Comparison of ENCODE assay signal across 17 cellular contexts in the genomic region with DNA sequence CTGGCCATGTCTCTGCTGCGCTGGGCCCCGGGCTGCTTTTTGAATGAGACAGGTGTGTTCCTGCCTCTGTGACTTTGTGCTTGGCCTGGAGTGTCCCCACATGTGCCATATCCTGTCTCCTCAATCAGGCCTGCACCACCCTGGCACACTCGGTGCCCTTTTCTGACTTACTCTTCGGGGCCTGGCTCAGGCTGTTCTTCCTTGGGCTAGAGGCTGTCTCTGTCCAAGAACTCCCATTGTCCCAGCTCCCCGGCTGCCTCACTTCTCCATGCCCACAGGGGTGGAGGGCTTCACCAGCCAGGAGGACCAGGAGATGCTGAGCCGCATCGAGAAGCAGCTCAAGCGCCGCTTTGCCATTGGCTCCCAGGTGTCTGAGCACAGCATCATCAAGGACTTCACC.
"Had no signal": no experiment of that assay in that cellular context is flagged by ENCODE, and none has a peak within 500 bp of the region (broad histone marks: within the 10 kb centered on the region; RNA-seq: fewer than 3 reads in every experiment).

No MANE protein-coding gene starts in this region.

- H3K4me3 Mint-ChIP-seq: endodermal cell; naive thymus-derived CD8-positive, alpha-beta T cell; neural crest cell; type B pancreatic cell had no signal

- H3K27me3 ChIP-seq: heart left ventricle, ovary, suprapubic skin, thyroid gland had no signal

- DNase-seq: effector CD4-positive, alpha-beta T cell; endodermal cell; heart left ventricle; hippocampal formation; kidney glomerular epithelial cell; mucosa of descending colon; ovary; small intestine; stimulated activated CD4-positive, alpha-beta T cell treated with anti-CD3 and anti-CD28 coated beads, Interleukin-12 subunit alpha, Interleukin-12 subunit beta, amount 100 ng/mL, for 4 hours; stimulated activated naive CD8-positive, alpha-beta T cell treated with anti-CD3 and anti-CD28 coated beads, Interleukin-15, Interleukin-2, amounts not matched to agents 100 U/mL and 50 U/mL, for 24 hours; thyroid gland had no signal

- H3K36me3 ChIP-seq: ovary had no signal

- H3K27me3 Mint-ChIP-seq: naive thymus-derived CD8-positive, alpha-beta T cell; type B pancreatic cell had no signal

- H3K4me1 Mint-ChIP-seq: naive thymus-derived CD8-positive, alpha-beta T cell had no signal

- H3K27ac Mint-ChIP-seq: endodermal cell, type B pancreatic cell had no signal

- H3K4me3 ChIP-seq: coronary artery, heart left ventricle, mucosa of descending colon, ovary, suprapubic skin, thyroid gland had no signal

- ATAC-seq: heart left ventricle; mucosa of descending colon; naive thymus-derived CD8-positive, alpha-beta T cell; right cardiac atrium; stimulated activated naive CD8-positive, alpha-beta T cell treated with anti-CD3 and anti-CD28 coated beads, Interleukin-15, Interleukin-2, amounts not matched to agents 100 U/mL and 50 U/mL, for 24 hours had no signal

- H3K4me1 ChIP-seq: suprapubic skin had no signal

- H3K9me3 ChIP-seq: heart left ventricle, mucosa of descending colon, ovary, suprapubic skin, thyroid gland had no signal

- H3K27ac ChIP-seq: coronary artery, heart left ventricle, ovary, suprapubic skin, thyroid gland had no signal

- H3K9me3 Mint-ChIP-seq: endodermal cell; naive thymus-derived CD8-positive, alpha-beta T cell; neural crest cell; type B pancreatic cell had no signal
